ENCODE assay signal across 11 cellular contexts in the genomic region with DNA sequence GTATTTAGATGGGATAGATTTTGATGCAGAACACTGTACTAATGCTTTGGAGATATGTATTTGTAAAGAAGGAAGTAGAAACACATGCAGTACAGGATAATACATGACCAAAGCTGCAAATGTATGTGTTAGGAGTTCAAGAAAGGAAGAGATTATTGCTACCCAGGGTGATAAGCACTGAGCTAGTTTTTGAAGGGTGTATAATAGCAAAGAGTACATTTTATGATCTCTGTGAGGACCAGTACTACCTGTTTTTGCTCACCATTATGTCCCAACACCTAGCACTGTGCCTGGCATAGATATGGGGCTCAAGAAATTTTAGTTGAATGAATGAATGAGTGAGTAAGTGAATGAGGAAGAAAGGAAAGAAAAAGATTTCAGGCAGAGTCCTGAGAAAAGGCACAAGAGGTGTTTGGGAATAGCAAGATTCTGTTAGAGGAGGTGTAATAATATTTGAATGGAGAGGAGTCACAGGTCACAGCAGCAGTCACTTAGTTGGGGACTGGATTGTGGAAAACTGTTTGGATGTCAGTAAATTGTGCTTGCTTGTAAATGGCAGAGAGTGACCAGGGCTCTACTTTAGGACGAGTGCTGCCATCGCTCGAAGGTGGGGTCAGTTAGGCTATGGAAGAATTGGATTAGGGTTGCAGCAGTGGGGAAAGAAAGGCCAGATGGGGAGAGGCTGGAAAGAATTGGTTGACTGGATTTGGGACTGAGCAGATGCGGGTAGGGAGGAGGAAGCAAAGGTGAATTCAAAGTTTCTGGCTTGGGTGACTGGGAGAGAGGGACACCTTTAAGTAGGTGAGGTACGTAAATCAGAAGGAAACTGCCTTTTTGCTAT. TPM values are rescaled to one million over a fixed set of nuclear protein-coding genes. Genes with fewer than 3 reads are reported as not detected.
DNase-seq lines count a peak whose midpoint lies in the region; ATAC-seq and TF ChIP-seq lines count a peak whose summit lies in the region.
"Had no signal": no experiment of that assay in that cellular context is flagged by ENCODE, and none has a peak within 500 bp of the region (broad histone marks: within the 10 kb centered on the region; RNA-seq: fewer than 3 reads in every experiment).

No MANE protein-coding gene starts in this region.

- H3K27me3 Mint-ChIP-seq in activated CD8-positive, alpha-beta T cell treated with anti-CD3 and anti-CD28 coated beads, Interleukin-2, amount 10 ng/mL, durations not matched to agents 7 days and 5 days (ENCODE audit: low read depth) = no peaks in the 10 kb centered on the region

- H3K4me1 ChIP-seq in cardiac muscle cell (ENCODE audit: low read depth) (peaks cover 22% of the 10 kb centered on the region), upper lobe of left lung (peaks cover 12 to 45% (median 32%) of the 10 kb centered on the region in 4 donors)

- WGBS in upper lobe of left lung, 2 donors = 92 to 94% methylated on average over 5 of the region's 5 CpGs

- H3K9me3 Mint-ChIP-seq in activated CD8-positive, alpha-beta T cell treated with anti-CD3 and anti-CD28 coated beads, Interleukin-2, amount 10 ng/mL, durations not matched to agents 7 days and 5 days (ENCODE audit: insufficient read depth) = no peaks in the 10 kb centered on the region

- H3K4me1 Mint-ChIP-seq in activated CD8-positive, alpha-beta T cell treated with anti-CD3 and anti-CD28 coated beads, Interleukin-2, amount 10 ng/mL, durations not matched to agents 7 days and 5 days (ENCODE audit: low read depth) = peaks cover 64% of the 10 kb centered on the region

- peak overlapping the region; percentile 35 for H3K27ac ChIP-seq in cardiac muscle cell
- H3K27ac ChIP-seq in layer of hippocampus (ENCODE audit: low read depth, low read length) = peak overlapping the region; percentile 46
- peak overlapping the region in 3 of 4 donors; percentile 44 to 69 (median 45) for H3K27ac ChIP-seq in upper lobe of left lung

- H3K36me3 Mint-ChIP-seq in activated CD8-positive, alpha-beta T cell treated with anti-CD3 and anti-CD28 coated beads, Interleukin-2, amount 10 ng/mL, durations not matched to agents 7 days and 5 days (ENCODE audit: low read depth) = peaks cover 67% of the 10 kb centered on the region

- TF ChIP-seq CTCF in cardiac muscle cell (IDR thresholded peaks at IDR 0.05; ENCODE audit: low read depth, low read length) (no peak), upper lobe of left lung (IDR thresholded peaks at IDR 0.05) (no peak)

- no peak for ATAC-seq in activated CD8-positive, alpha-beta T cell treated with anti-CD3 and anti-CD28 coated beads, Interleukin-2, amount 10 ng/mL, durations not matched to agents 7 days and 5 days
- no peak for ATAC-seq in upper lobe of left lung (ENCODE audit: low FRiP score in 2 of 2)
- ATAC-seq: left lobe of liver had no signal

- no peaks in the 10 kb centered on the region for H3K27me3 ChIP-seq in cardiac muscle cell
- H3K27me3 ChIP-seq in layer of hippocampus (ENCODE audit: control insufficient read depth, insufficient read depth, low read length) = no peaks in the 10 kb centered on the region
- H3K27me3 ChIP-seq in upper lobe of left lung = no peaks in the 10 kb centered on the region
- H3K27me3 ChIP-seq: transverse colon had no signal

- H3K9me3 ChIP-seq in cardiac muscle cell (ENCODE audit: low read depth) (no peaks in the 10 kb centered on the region), upper lobe of left lung (no peaks in the 10 kb centered on the region)
- H3K9me3 ChIP-seq: transverse colon had no signal

- intact Hi-C loops in cardiac septum (cut with DNase I) = no loop called here

- no peak overlapping the region for H3K4me3 Mint-ChIP-seq in activated CD8-positive, alpha-beta T cell treated with anti-CD3 and anti-CD28 coated beads, Interleukin-2, amount 10 ng/mL, durations not matched to agents 7 days and 5 days

- TF ChIP-seq EP300 in upper lobe of left lung (IDR thresholded peaks at IDR 0.05) = no peak

- no peak overlapping the region for H3K4me3 ChIP-seq in cardiac muscle cell
- H3K4me3 ChIP-seq in upper lobe of left lung = no peak overlapping the region
- H3K4me3 ChIP-seq: transverse colon had no signal

- CTCF ChIA-PET in activated CD8-positive, alpha-beta T cell treated with anti-CD3 and anti-CD28 coated beads, Interleukin-2, amount 10 ng/mL, durations not matched to agents 7 days and 5 days (lab: Charles Lee) = interaction anchor here (0.8 to 1.1 kb wide), 3 partner anchors 8 to 97 kb away, joined by 3 to 4 read pairs (median 3); partner anchors contain the start of gene CDC14A

- H3K27ac Mint-ChIP-seq in activated CD8-positive, alpha-beta T cell treated with anti-CD3 and anti-CD28 coated beads, Interleukin-2, amount 10 ng/mL, durations not matched to agents 7 days and 5 days = peak overlapping the region; percentile 4

- POLR2A ChIA-PET in activated CD8-positive, alpha-beta T cell treated with anti-CD3 and anti-CD28 coated beads, Interleukin-2, amount 10 ng/mL, durations not matched to agents 7 days and 5 days (lab: Charles Lee) = interaction anchor here (1.5 kb wide), 1 partner anchor 9 kb away, joined by 5 read pairs; the partner anchor contains the start of gene CDC14A

- no peaks in the 10 kb centered on the region for H3K36me3 ChIP-seq in cardiac muscle cell
- no peaks in the 10 kb centered on the region for H3K36me3 ChIP-seq in upper lobe of left lung
- H3K36me3 ChIP-seq: transverse colon had no signal

- DNase-seq in cardiac muscle cell (ENCODE audit: low read depth in 1 of 2, low spot score in 1 of 2) (no peak), cardiac septum (ENCODE audit: low spot score) (no peak), upper lobe of left lung (no peak), kidney tubule cell (ENCODE audit: low spot score) (no peak), NCI-H2029 treated with DMSO at 0.1 percent for 48 hours (lab: John Stamatoyannopoulos, UW) (no peak), NOMO-1 treated with DMSO at 0.1 percent for 48 hours (lab: John Stamatoyannopoulos, UW; ENCODE audit: unreplicated experiment) (no peak)
- DNase-seq in activated CD8-positive, alpha-beta T cell treated with anti-CD3 and anti-CD28 coated beads, Interleukin-2, amount 10 ng/mL, durations not matched to agents 7 days and 5 days = no peak
- DNase-seq: NCI-H1436, transverse colon had no signal

- TF ChIP-seq POLR2A in upper lobe of left lung (IDR thresholded peaks at IDR 0.05) = no peak

RNA-seq across cellular contexts. Expression of gene CDC14A, which starts 9.2 kb away (rescaled TPM):
- total RNA-seq in cardiac muscle cell (16.9 and 18.1 TPM in 2 replicates), cardiac septum (4.9 TPM), upper lobe of left lung (10 to 100 TPM in 5 of 6 donors, 1 to 10 TPM in 1; 9.6 to 56.6 (median 22.1) TPM)
- 9.6 and 14.3 TPM in 2 replicates for polyA plus RNA-seq in cardiac muscle cell
- 10 to 100 TPM; 24.9 to 26.7 TPM for total RNA-seq in activated CD8-positive, alpha-beta T cell treated with anti-CD3 and anti-CD28 coated beads, Interleukin-2, amount 10 ng/mL, durations not matched to agents 7 days and 5 days
